5 cellular contexts compared by ENCODE assay signal in genomic region chr19:8544168-8544567, GRCh38. TPM values are rescaled to one million over a fixed set of nuclear protein-coding genes. Genes with fewer than 3 reads are reported as not detected.
"Had no signal": no experiment of that assay in that cellular context is flagged by ENCODE, and none has a peak within 500 bp of the region (broad histone marks: within the 10 kb centered on the region; RNA-seq: fewer than 3 reads in every experiment).

No MANE protein-coding gene starts in this region.

- H3K4me1 Mint-ChIP-seq: GM23338, H9 had no signal

- H3K4me3 ChIP-seq: GM23338 had no signal

- H3K27ac Mint-ChIP-seq: GM23338, H9 had no signal

- DNase-seq: H9, HCEC 1CT, IMR-90 had no signal

- H3K4me3 Mint-ChIP-seq: GM23338, H9 had no signal

- ATAC-seq: GM23338 had no signal

- H3K9me3 Mint-ChIP-seq: GM23338, H9 had no signal

RNA-seq across cellular contexts. Expression of gene MYO1F, which starts 33.1 kb away (rescaled TPM):
- total RNA-seq: HT-29 had no signal

RNA-seq across cellular contexts. Expression of gene PRAM1, which starts 41.7 kb away (rescaled TPM):
- total RNA-seq: HT-29, IMR-90 had no signal
